18 cellular contexts compared by ENCODE assay signal in genomic region chr5:160442824-160443431, GRCh38. TPM values are rescaled to one million over a fixed set of nuclear protein-coding genes. Genes with fewer than 3 reads are reported as not detected.
DNase-seq lines count a peak whose midpoint lies in the region; ATAC-seq lines count a peak whose summit lies in the region.
"Had no signal": no experiment of that assay in that cellular context is flagged by ENCODE, and none has a peak within 500 bp of the region (broad histone marks: within the 10 kb centered on the region; RNA-seq: fewer than 3 reads in every experiment).

No MANE protein-coding gene starts in this region.

- DNase-seq in Ammon's horn (ENCODE audit: low spot score) = no peak
- no peak for DNase-seq in NCI-H2171 (lab: John Stamatoyannopoulos, UW)
- DNase-seq in activated naive CD4-positive, alpha-beta T cell treated with anti-CD3 and anti-CD28 coated beads, Interleukin-2, amount 50 U/mL, for 16 hours = no peak
- DNase-seq: activated CD4-positive, alpha-beta T cell treated with anti-CD3 and anti-CD28 coated beads, Interleukin-2, amount 50 U/mL, for 4 hours; activated effector memory CD4-positive, alpha-beta T cell treated with anti-CD3 and anti-CD28 coated beads, Interleukin-2, amount 50 U/mL, for 16 hours; CD4-positive, alpha-beta T cell; HCEC 1CT; kidney; NCI-H1417; NCI-H524 treated with DMSO at 0.1 percent for 48 hours; posterior cingulate gyrus; testis had no signal

- ATAC-seq in GM18861 (IDR thresholded peaks at IDR 0.05; ENCODE audit: unreplicated experiment) (peak; percentile 21), GM21423 (IDR thresholded peaks at IDR 0.05; ENCODE audit: unreplicated experiment) (peak; percentile 15), HG03097 (IDR thresholded peaks at IDR 0.05; ENCODE audit: low FRiP score, unreplicated experiment) (peak; percentile 16), esophagus mucosa (peak; percentile 22), GM18873 (IDR thresholded peaks at IDR 0.05; ENCODE audit: low FRiP score, unreplicated experiment) (no peak)
- ATAC-seq: K562 had no signal

RNA-seq across cellular contexts. Expression of gene PTTG1, which starts 21.3 kb away (rescaled TPM):
- 74.7 TPM for total RNA-seq in esophagus mucosa

RNA-seq across cellular contexts. Expression of gene SLU7, which starts 24.0 kb away (rescaled TPM):
- total RNA-seq in esophagus mucosa = 23.8 TPM

RNA-seq across cellular contexts. Expression of gene FAM200C, which starts 43.1 kb away (rescaled TPM):
- total RNA-seq in esophagus mucosa = 0.76 TPM
